Comparison of ENCODE assay signal across 21 cellular contexts in the genomic region with DNA sequence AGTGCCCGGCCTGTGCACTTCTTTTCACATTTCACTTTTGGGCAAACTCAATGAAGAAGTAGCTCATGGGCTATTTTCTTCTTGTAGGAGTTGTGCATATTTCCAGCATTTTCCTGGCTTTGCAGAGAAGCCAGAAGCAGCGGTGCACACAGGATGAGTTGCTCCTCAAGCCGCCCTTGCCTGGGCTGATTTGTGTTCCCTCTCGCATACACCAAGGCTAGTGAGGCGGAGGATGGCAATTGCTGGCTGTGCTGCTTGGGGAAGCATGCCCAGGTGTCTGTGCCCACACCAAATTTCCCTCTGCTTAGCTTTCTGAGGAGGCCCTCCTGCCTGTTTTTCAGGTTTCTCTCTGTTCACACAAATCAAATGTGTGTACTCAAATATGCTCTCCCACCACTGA.
"Had no signal": no experiment of that assay in that cellular context is flagged by ENCODE, and none has a peak within 500 bp of the region (broad histone marks: within the 10 kb centered on the region; RNA-seq: fewer than 3 reads in every experiment).

No MANE protein-coding gene starts in this region.

- H3K36me3 Mint-ChIP-seq: naive B cell had no signal

- H3K4me3 Mint-ChIP-seq: nephron progenitor cell; stimulated activated naive B cell treated with anti-CD40 and anti-IgM and Interleukin-4, amounts not matched to agents 10 μg/mL and 1 μg/mL and 100 μg/mL, for 72 hours had no signal

- H3K36me3 ChIP-seq: gastrocnemius medialis, heart right ventricle, left ventricle myocardium inferior, lower lobe of right lung, neutrophil, sigmoid colon, stomach, vagina had no signal

- H3K27ac Mint-ChIP-seq: nephron progenitor cell; stimulated activated naive B cell treated with anti-CD40 and anti-IgM and Interleukin-4, amounts not matched to agents 10 μg/mL and 1 μg/mL and 100 μg/mL, for 72 hours had no signal

- H3K9me3 Mint-ChIP-seq: nephron progenitor cell; stimulated activated naive B cell treated with anti-CD40 and anti-IgM and Interleukin-4, amounts not matched to agents 10 μg/mL and 1 μg/mL and 100 μg/mL, for 72 hours had no signal

- H3K9me3 ChIP-seq: gastrocnemius medialis, heart right ventricle, left ventricle myocardium inferior, lower lobe of right lung, neutrophil, sigmoid colon, stomach, vagina had no signal

- H3K4me3 ChIP-seq: coronary artery, gastrocnemius medialis, heart right ventricle, left ventricle myocardium inferior, lower lobe of right lung, sigmoid colon, skin epidermis, stomach, vagina had no signal

- H3K4me1 ChIP-seq: gastrocnemius medialis, lower lobe of right lung, sigmoid colon, stomach, vagina had no signal

- DNase-seq: effector CD4-positive, alpha-beta T cell; gastrocnemius medialis; heart right ventricle; left cardiac atrium; left ventricle myocardium inferior; lower lobe of right lung; mesenchymal stem cell; naive B cell; nephron progenitor cell; sigmoid colon; stimulated activated CD4-positive, alpha-beta T cell treated with anti-CD3 and anti-CD28 coated beads, Interleukin-2, amount 100 ng/mL, for 24 hours; stimulated activated CD4-positive, alpha-beta T cell treated with anti-CD3 and anti-CD28 coated beads, Interleukin-4, amount 100 ng/mL, for 4 hours; stimulated activated naive B cell treated with anti-CD40 and anti-IgM and Interleukin-4, amounts not matched to agents 10 μg/mL and 1 μg/mL and 100 μg/mL, for 72 hours; stomach; substantia nigra; trophoblast cell had no signal

- H3K27ac ChIP-seq: coronary artery, gastrocnemius medialis, heart right ventricle, left ventricle myocardium inferior, lower lobe of right lung, neutrophil, sigmoid colon, skin epidermis, stomach, vagina had no signal

- FAIRE-seq: keratinocyte had no signal

- H3K27me3 Mint-ChIP-seq: naive B cell; stimulated activated naive B cell treated with anti-CD40 and anti-IgM and Interleukin-4, amounts not matched to agents 10 μg/mL and 1 μg/mL and 100 μg/mL, for 72 hours had no signal

- H3K27me3 ChIP-seq: gastrocnemius medialis, neutrophil, sigmoid colon, stomach, vagina had no signal
